8 cellular contexts compared by ENCODE assay signal in genomic region chr17:32659419-32659842, GRCh38.
A peak's percentile ranks its signal among the peaks of the same experiment; 100 is the strongest.
DNase-seq lines count a peak whose midpoint lies in the region; ATAC-seq and TF ChIP-seq lines count a peak whose summit lies in the region.

No MANE protein-coding gene starts in this region.

- H3K9me3 ChIP-seq in right lobe of liver, result no peaks in the 10 kb centered on the region

- intact Hi-C loops in right lobe of liver (cut with DNase I), result loop anchor here in 1 of 2 donors (5.0 kb wide), 1 partner anchor 93 kb away; no protein-coding TSS in a partner anchor

- H3K27ac ChIP-seq in 22Rv1 (no peak overlapping the region), right lobe of liver (no peak overlapping the region)

- no peak for TF ChIP-seq POLR2A in right lobe of liver (IDR thresholded peaks at IDR 0.05)

- H3K36me3 ChIP-seq in right lobe of liver, result no peaks in the 10 kb centered on the region

- DNase-seq in GM13977 (ENCODE audit: low spot score) (peak; percentile 80), NCI-H2171 treated with DMSO at 0.1 percent for 48 hours (lab: John Stamatoyannopoulos, UW) (peak; percentile 63), dedifferentiated amniotic fluid mesenchymal stem cell (ENCODE audit: extremely low spot score) (peak; percentile 54), right lobe of liver (peak; percentile 49 to 69 (median 61))
- DNase-seq in activated CD4-positive, alpha-beta T cell treated with anti-CD3 and anti-CD28 coated beads for 48 hours, result peak; percentile 78
- DNase-seq in stimulated activated CD4-positive, alpha-beta T cell treated with anti-CD3 and anti-CD28 coated beads, TNF-alpha, amount 100 ng/mL, for 4 hours (ENCODE audit: low read depth in 3 of 3), result peak; percentile 29 to 36 (median 33)

- TF ChIP-seq CTCF in 22Rv1 (IDR thresholded peaks at IDR 0.05) (peak; percentile 94), GM13977 (IDR thresholded peaks at IDR 0.05; ENCODE audit: extremely low read depth, insufficient read depth, missing control alignments) (peak; percentile 85), right lobe of liver (IDR thresholded peaks at IDR 0.05) (peak; percentile 85 to 92 (median 92))

- WGBS in right lobe of liver (ENCODE audit: insufficient coverage, low coverage, low lambda C conversion rate, missing lambda C conversion rate), result 25% methylated on average over 5 of the region's 5 CpGs

- ATAC-seq in right lobe of liver (peak; percentile 91 to 95 (median 94)), HG02798 (IDR thresholded peaks at IDR 0.05; ENCODE audit: poor library complexity, unreplicated experiment) (no peak)

- H3K4me3 ChIP-seq in right lobe of liver, result no peak overlapping the region

- in situ Hi-C loops in GM13977 (cut with MboI; ENCODE audit: low pct_unique_long_range_greater_than_20kb, low sequenced_read_pairs, unreplicated experiment), result loop anchor here (10.0 kb wide), 1 partner anchor 95 kb away; no protein-coding TSS in a partner anchor

- H3K27me3 ChIP-seq in right lobe of liver, result no peaks in the 10 kb centered on the region

- H3K4me1 ChIP-seq in right lobe of liver, result peaks cover 0 to 4% (median 0%) of the 10 kb centered on the region in 4 donors
